In genomic region chr19:11088508-11089253, GRCh38 we compare ENCODE assay signal across 1 cellular context.
TF ChIP-seq lines count a peak whose summit lies in the region.

No MANE protein-coding gene starts in this region.

TF ChIP-seq in GM12878, 131 proteins besides CTCF, POLR2A, EP300 and RAD21:
- TF ChIP-seq BMI1 (IDR thresholded peaks at IDR 0.05; ENCODE audit: borderline replicate concordance) (0 out of 2 replicates have a peak, but pooled peaks have one; percentile 38), DPF2 (IDR thresholded peaks at IDR 0.05) (no peak), ZNF687 (IDR thresholded peaks at IDR 0.05) (0 out of 2 replicates have a peak, but pooled peaks have one; percentile 47)
- TF ChIP-seq, protein P1, sequence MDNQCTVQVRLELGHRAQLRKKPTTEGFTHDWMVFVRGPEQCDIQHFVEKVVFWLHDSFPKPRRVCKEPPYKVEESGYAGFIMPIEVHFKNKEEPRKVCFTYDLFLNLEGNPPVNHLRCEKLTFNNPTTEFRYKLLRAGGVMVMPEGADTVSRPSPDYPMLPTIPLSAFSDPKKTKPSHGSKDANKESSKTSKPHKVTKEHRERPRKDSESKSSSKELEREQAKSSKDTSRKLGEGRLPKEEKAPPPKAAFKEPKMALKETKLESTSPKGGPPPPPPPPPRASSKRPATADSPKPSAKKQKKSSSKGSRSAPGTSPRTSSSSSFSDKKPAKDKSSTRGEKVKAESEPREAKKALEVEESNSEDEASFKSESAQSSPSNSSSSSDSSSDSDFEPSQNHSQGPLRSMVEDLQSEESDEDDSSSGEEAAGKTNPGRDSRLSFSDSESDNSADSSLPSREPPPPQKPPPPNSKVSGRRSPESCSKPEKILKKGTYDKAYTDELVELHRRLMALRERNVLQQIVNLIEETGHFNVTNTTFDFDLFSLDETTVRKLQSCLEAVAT (IDR thresholded peaks at IDR 0.05), result 0 out of 2 replicates have a peak, but pooled peaks have one; percentile 38
- TF ChIP-seq, protein P2, sequence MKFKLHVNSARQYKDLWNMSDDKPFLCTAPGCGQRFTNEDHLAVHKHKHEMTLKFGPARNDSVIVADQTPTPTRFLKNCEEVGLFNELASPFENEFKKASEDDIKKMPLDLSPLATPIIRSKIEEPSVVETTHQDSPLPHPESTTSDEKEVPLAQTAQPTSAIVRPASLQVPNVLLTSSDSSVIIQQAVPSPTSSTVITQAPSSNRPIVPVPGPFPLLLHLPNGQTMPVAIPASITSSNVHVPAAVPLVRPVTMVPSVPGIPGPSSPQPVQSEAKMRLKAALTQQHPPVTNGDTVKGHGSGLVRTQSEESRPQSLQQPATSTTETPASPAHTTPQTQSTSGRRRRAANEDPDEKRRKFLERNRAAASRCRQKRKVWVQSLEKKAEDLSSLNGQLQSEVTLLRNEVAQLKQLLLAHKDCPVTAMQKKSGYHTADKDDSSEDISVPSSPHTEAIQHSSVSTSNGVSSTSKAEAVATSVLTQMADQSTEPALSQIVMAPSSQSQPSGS (IDR thresholded peaks at IDR 0.05; ENCODE audit: low read length), result 0 out of 2 replicates have a peak, but pooled peaks have one; percentile 20
